ENCODE assay signal across 17 cellular contexts in the genomic region with DNA sequence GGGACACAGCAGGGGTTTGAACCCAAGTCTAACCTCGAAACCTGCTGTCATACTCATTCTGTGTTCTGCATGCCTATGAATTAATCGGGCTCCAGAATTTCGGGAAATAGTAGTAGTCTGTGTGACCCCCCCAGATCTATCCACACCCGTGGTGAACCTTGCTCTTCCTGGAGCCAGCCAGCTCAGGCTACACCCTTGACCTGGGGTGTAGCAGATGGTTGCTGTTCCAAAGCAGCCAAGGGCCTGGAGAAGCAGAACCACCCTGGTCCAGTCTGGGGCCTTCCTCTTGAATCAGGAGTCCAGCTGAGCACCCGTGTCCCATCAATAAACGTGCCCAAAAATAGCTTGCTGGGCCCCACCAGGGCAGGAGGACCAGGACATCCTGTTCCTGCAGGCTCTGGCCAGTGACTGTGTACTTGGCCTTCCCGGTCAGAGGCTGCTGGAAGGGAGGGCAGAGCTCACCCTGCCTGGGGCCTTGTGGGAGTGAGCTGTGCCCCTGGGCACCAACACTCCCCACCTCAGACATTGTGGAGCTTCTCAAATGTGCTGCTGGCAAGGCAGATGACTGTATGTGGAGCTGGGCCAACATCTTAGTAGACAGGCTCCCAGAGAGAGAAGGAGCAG.
DNase-seq lines count a peak whose midpoint lies in the region; ATAC-seq, FAIRE-seq and TF ChIP-seq lines count a peak whose summit lies in the region.
"Had no signal": no experiment of that assay in that cellular context is flagged by ENCODE, and none has a peak within 500 bp of the region (broad histone marks: within the 10 kb centered on the region; RNA-seq: fewer than 3 reads in every experiment).

No MANE protein-coding gene starts in this region.

- no peak for FAIRE-seq in HepG2 (lab: Jason Lieb, UNC)
- FAIRE-seq: GM12892 had no signal

- CTCF ChIA-PET in HepG2 (lab: Yijun Ruan, JAX; ENCODE audit: low intra/inter-chr PET ratio, low total read pairs): no interaction called here
- CTCF ChIA-PET in PC-3 (lab: Charles Lee): no interaction called here

- H3K4me3 ChIP-seq in liver (ENCODE audit: low read depth in 1 of 3, low read length in 3 of 3) (no peak overlapping the region), HepG2 (replicated peaks in 1 of 3; ENCODE audit: insufficient read depth in 1 of 3, low read depth in 2 of 3, low read length in 3 of 3) (no peak overlapping the region), psoas muscle (no peak overlapping the region), Peyer's patch (no peak overlapping the region), PC-3 (ENCODE audit: low read length) (no peak overlapping the region)
- H3K4me3 ChIP-seq: BLaER1, GM23338 had no signal

- intact Hi-C loops in HepG2 (cut with micrococcal nuclease; ENCODE audit: unreplicated experiment) (no loop called here), left ventricle myocardium superior (cut with micrococcal nuclease) (no loop called here), psoas muscle (cut with DNase I) (no loop called here), PC-3 (cut with micrococcal nuclease) (no loop called here)

- H2AFZ ChIP-seq in HepG2 (ENCODE audit: low read length) (no peak overlapping the region), PC-3 (ENCODE audit: low read length) (no peak overlapping the region)
- H2AFZ ChIP-seq: GM23338 had no signal

- no peaks in the 10 kb centered on the region for H3K27me3 ChIP-seq in liver (ENCODE audit: control insufficient read depth in 4 of 4, insufficient read depth in 4 of 4, low read length in 3 of 4)
- H3K27me3 ChIP-seq in HepG2 (ENCODE audit: control insufficient read depth in 1 of 2, insufficient read depth in 2 of 2, low read length in 2 of 2): no peaks in the 10 kb centered on the region
- H3K27me3 ChIP-seq in psoas muscle (ENCODE audit: insufficient read depth in 3 of 3, low read length in 2 of 3): no peaks in the 10 kb centered on the region
- H3K27me3 ChIP-seq in Peyer's patch: no peaks in the 10 kb centered on the region
- no peaks in the 10 kb centered on the region for H3K27me3 ChIP-seq in PC-3 (ENCODE audit: low read length)
- H3K27me3 ChIP-seq: BLaER1 had no signal

- BruUV-seq in HepG2 (replicated peaks; lab: Mats Ljungman, UMichigan) (no TSS peak), PC-3 (replicated peaks; lab: Mats Ljungman, UMichigan) (no TSS peak)

- H3K4me2 ChIP-seq in HepG2 (ENCODE audit: low read depth, low read length): no peak overlapping the region
- H3K4me2 ChIP-seq in PC-3 (ENCODE audit: low read length): no peak overlapping the region
- H3K4me2 ChIP-seq: BLaER1, GM23338 had no signal

- 31% methylated on average over 7 of the region's 7 CpGs for WGBS in liver
- 4% methylated on average over 4 of the region's 7 CpGs for WGBS in HepG2 (ENCODE audit: low lambda C conversion rate)
- WGBS in psoas muscle, 3 donors: 50 to 63% (median 54%) methylated on average over 7 of the region's 7 CpGs

- no peak for ATAC-seq in HepG2
- peak; percentile 90 for ATAC-seq in left ventricle myocardium superior
- ATAC-seq in psoas muscle: peak in 3 of 4 donors; percentile 81 to 84 (median 82)
- no peak for ATAC-seq in PC-3
- ATAC-seq: GM23338 had no signal

- H3K27ac ChIP-seq in liver (ENCODE audit: low read depth in 1 of 2, low read length in 2 of 2): peak overlapping the region in 1 of 2 donors; percentile 51
- H3K27ac ChIP-seq in HepG2 (ENCODE audit: extremely low read length, insufficient read depth, low read length): no peak overlapping the region
- no peak overlapping the region for H3K27ac ChIP-seq in psoas muscle
- no peak overlapping the region for H3K27ac ChIP-seq in Peyer's patch
- no peak overlapping the region for H3K27ac ChIP-seq in PC-3 (ENCODE audit: low read length)
- H3K27ac ChIP-seq: BLaER1 had no signal

- no peaks in the 10 kb centered on the region for H4K20me1 ChIP-seq in HepG2 (ENCODE audit: insufficient read depth, low read length)
- H4K20me1 ChIP-seq in PC-3 (ENCODE audit: low read length): no peaks in the 10 kb centered on the region
- H4K20me1 ChIP-seq: BLaER1 had no signal

- TF ChIP-seq CTCF in liver (IDR thresholded peaks at IDR 0.05; ENCODE audit: low read depth, low read length, missing input control) (no peak), HepG2 (CRISPR knock-in tag; IDR thresholded peaks at IDR 0.05) (no peak), psoas muscle (IDR thresholded peaks at IDR 0.05) (no peak), Peyer's patch (IDR thresholded peaks at IDR 0.05) (no peak), PC-3 (conservative IDR thresholded peaks at IDR 0.05; ENCODE audit: low read depth, low read length) (no peak)

- H3K9me2 ChIP-seq in PC-3 (replicated peaks; ENCODE audit: low read length): no peaks in the 10 kb centered on the region

- H3K9me3 ChIP-seq in liver (ENCODE audit: control insufficient read depth in 4 of 4, low read length in 3 of 4) (no peaks in the 10 kb centered on the region), HepG2 (ENCODE audit: low read length) (peaks cover 100% of the 10 kb centered on the region), psoas muscle (no peaks in the 10 kb centered on the region), Peyer's patch (peaks cover 0 to 11% (median 3%) of the 10 kb centered on the region in 4 donors), PC-3 (ENCODE audit: low read length) (0 out of 2 replicates have a peak, but pooled peaks cover 8% of the 10 kb centered on the region)

- POLR2A ChIA-PET in HepG2 (lab: Yijun Ruan, JAX): no interaction called here
- POLR2A ChIA-PET in PC-3 (lab: Charles Lee; ENCODE audit: unreplicated experiment): no interaction called here

- TF ChIP-seq POLR2A in HepG2 (IDR thresholded peaks at IDR 0.05; ENCODE audit: insufficient read depth in 1 of 2, low read depth in 2 of 2, low read length in 2 of 2) (no peak), Peyer's patch (IDR thresholded peaks at IDR 0.05) (no peak)

- DNase-seq in HepG2 (ENCODE audit: low spot score) (no peak), left ventricle myocardium superior (peak; percentile 71), psoas muscle (peak; percentile 29 to 77), Peyer's patch (no peak), PC-3 (no peak), activated gamma-delta T cell treated with Interleukin-2 at 50 U/mL for 16 hours (no peak)
- DNase-seq: 8988T; AML-193; Caco-2; CD8-positive, alpha-beta memory T cell; DND-41; GDM1; H7 had no signal

- no peaks in the 10 kb centered on the region for H3K36me3 ChIP-seq in liver (ENCODE audit: control insufficient read depth in 4 of 4, insufficient read depth in 3 of 4, low read depth in 1 of 4, low read length in 3 of 4)
- no peaks in the 10 kb centered on the region for H3K36me3 ChIP-seq in HepG2 (replicated peaks in 1 of 2; ENCODE audit: control insufficient read depth in 1 of 2, insufficient read depth in 2 of 2, low read length in 2 of 2)
- H3K36me3 ChIP-seq in psoas muscle (ENCODE audit: insufficient read depth in 1 of 2, low read depth in 1 of 2): no peaks in the 10 kb centered on the region
- H3K36me3 ChIP-seq in Peyer's patch: no peaks in the 10 kb centered on the region
- H3K36me3 ChIP-seq in PC-3 (ENCODE audit: low read depth, low read length): no peaks in the 10 kb centered on the region
- H3K36me3 ChIP-seq: BLaER1 had no signal

- in situ Hi-C loops in HepG2 (cut with HindIII; ENCODE audit: extremely low pct_ligation_motif_present, low pct_unique_long_range_greater_than_20kb): no loop called here

- no peaks in the 10 kb centered on the region for H3F3A ChIP-seq in PC-3 (ENCODE audit: low read length, unreplicated experiment)

- H3K4me1 ChIP-seq in liver (ENCODE audit: control insufficient read depth in 4 of 4, insufficient read depth in 4 of 4, low read length in 3 of 4) (peaks cover 6 to 29% (median 13%) of the 10 kb centered on the region in 4 donors), HepG2 (ENCODE audit: insufficient read depth, low read length) (no peaks in the 10 kb centered on the region), psoas muscle (no peaks in the 10 kb centered on the region), Peyer's patch (no peaks in the 10 kb centered on the region), PC-3 (ENCODE audit: insufficient read depth, low read length) (no peaks in the 10 kb centered on the region)
- H3K4me1 ChIP-seq: BLaER1, Caco-2 had no signal

- no peak overlapping the region for H3K9ac ChIP-seq in liver (ENCODE audit: low read depth in 1 of 2, low read length in 2 of 2)
- no peak overlapping the region for H3K9ac ChIP-seq in HepG2 (ENCODE audit: insufficient read depth, low read depth, low read length)
- H3K9ac ChIP-seq in PC-3 (ENCODE audit: low read length): no peak overlapping the region
- H3K9ac ChIP-seq: BLaER1 had no signal

- no peaks in the 10 kb centered on the region for H3K79me2 ChIP-seq in HepG2 (ENCODE audit: insufficient read depth, low read length)
- H3K79me2 ChIP-seq in PC-3 (ENCODE audit: low read length): no peaks in the 10 kb centered on the region

- TF ChIP-seq RAD21 in liver (IDR thresholded peaks at IDR 0.05) (peak in 1 of 2 donors; percentile 22), HepG2 (CRISPR knock-in tag; IDR thresholded peaks at IDR 0.05) (no peak)

- TF ChIP-seq EP300 in HepG2 (IDR thresholded peaks at IDR 0.05; ENCODE audit: low read depth in 2 of 2, low read length in 2 of 2) (no peak), HepG2 (CRISPR knock-in tag; IDR thresholded peaks at IDR 0.05; ENCODE audit: borderline replicate concordance) (no peak)

TF ChIP-seq in liver, 16 proteins besides CTCF, POLR2A, EP300 and RAD21 (continues in another document):
- TF ChIP-seq FOXA1 (IDR thresholded peaks at IDR 0.05): no peak

TF ChIP-seq in HepG2, 621 proteins besides CTCF, POLR2A, EP300 and RAD21 (continues in another document):
- TF ChIP-seq ZNF597 (CRISPR knock-in tag; IDR thresholded peaks at IDR 0.05): no peak
- no peak for TF ChIP-seq ZNF101 (CRISPR knock-in tag; IDR thresholded peaks at IDR 0.05; ENCODE audit: borderline replicate concordance, low read depth)
- no peak for TF ChIP-seq ASH2L (IDR thresholded peaks at IDR 0.05; ENCODE audit: insufficient read length, low read depth, low read length)
- TF ChIP-seq ELF1 (CRISPR knock-in tag; IDR thresholded peaks at IDR 0.05): no peak
- TF ChIP-seq ZNF431 (CRISPR knock-in tag; IDR thresholded peaks at IDR 0.05; ENCODE audit: borderline replicate concordance, low read depth): no peak
- no peak for TF ChIP-seq ZNF768 (CRISPR knock-in tag; IDR thresholded peaks at IDR 0.05)
- no peak for TF ChIP-seq ZFYVE20 (CRISPR knock-in tag; IDR thresholded peaks at IDR 0.05; ENCODE audit: borderline replicate concordance, low read depth)
- TF ChIP-seq NONO (IDR thresholded peaks at IDR 0.05): no peak
- TF ChIP-seq NONO (CRISPR knock-in tag; conservative IDR thresholded peaks at IDR 0.05): no peak
- TF ChIP-seq DR1 (CRISPR knock-in tag; IDR thresholded peaks at IDR 0.05): no peak

Comparison
In these comparisons a context has a peak if more than half of its experiments do, and no peak if none do; other contexts are left out.
1. ATAC-seq: peak in left ventricle myocardium superior (single experiment) and psoas muscle (3 of 4); none in HepG2 (single experiment) and PC-3 (single experiment).
2. DNase-seq: peak in left ventricle myocardium superior (single experiment) and psoas muscle (2 of 2); none in HepG2 (single experiment), Peyer's patch (0 of 3), PC-3 (single experiment) and activated gamma-delta T cell treated with Interleukin-2 at 50 U/mL for 16 hours (single experiment).